10 cellular contexts compared by ENCODE assay signal in genomic region chr16:57148481-57148880, GRCh38. TPM values are rescaled to one million over a fixed set of nuclear protein-coding genes. Genes with fewer than 3 reads are reported as not detected.
DNase-seq lines count a peak whose midpoint lies in the region; ATAC-seq and TF ChIP-seq lines count a peak whose summit lies in the region.
"Had no signal": no experiment of that assay in that cellular context is flagged by ENCODE, and none has a peak within 500 bp of the region (broad histone marks: within the 10 kb centered on the region; RNA-seq: fewer than 3 reads in every experiment).

No MANE protein-coding gene starts in this region.

- no peak overlapping the region for H3K4me3 ChIP-seq in heart right ventricle
- H3K4me3 ChIP-seq in dorsolateral prefrontal cortex = no peak overlapping the region
- H3K4me3 ChIP-seq: SJCRH30 had no signal

- H3K27ac Mint-ChIP-seq in nephron progenitor cell (peak overlapping the region; percentile 88), type B pancreatic cell (no peak overlapping the region)

- H3K4me1 Mint-ChIP-seq in nephron progenitor cell (peaks cover 55% of the 10 kb centered on the region), type B pancreatic cell (ENCODE audit: unreplicated experiment) (peaks cover 22% of the 10 kb centered on the region)

- intact Hi-C loops in heart right ventricle (cut with DNase I) (loop anchor here in 3 of 10 donors (5.0 to 10.0 kb wide), 3 partner anchors 41 to 56 kb away; partner anchors contain the start of gene CPNE2 (in 2 of the 3)), left cardiac atrium (cut with DNase I) (loop anchor here in 1 of 2 donors (5.0 kb wide), 1 partner anchor 51 kb away; no protein-coding TSS in a partner anchor), dorsolateral prefrontal cortex (cut with DNase I) (loop anchor here in 1 of 2 donors (10.0 kb wide), 1 partner anchor 54 kb away; the partner anchor contains the start of gene CPNE2)

- 93 to 96% methylated on average over 6 of the region's 6 CpGs for WGBS in heart right ventricle, 2 donors

- peaks cover 14 to 86% (median 60%) of the 10 kb centered on the region in 9 donors for H3K4me1 ChIP-seq in heart right ventricle

- H3K36me3 ChIP-seq in heart right ventricle = peaks cover 0 to 30% (median 9%) of the 10 kb centered on the region in 9 donors

- H3K27ac ChIP-seq in heart right ventricle = peak overlapping the region; percentile 66 to 85 (median 78)
- peak overlapping the region in 54 of 59 donors; percentile 21 to 100 (median 95) for H3K27ac ChIP-seq in dorsolateral prefrontal cortex
- H3K27ac ChIP-seq: SJCRH30 had no signal

- H3K9me3 Mint-ChIP-seq in nephron progenitor cell = no peaks in the 10 kb centered on the region
- H3K9me3 Mint-ChIP-seq in type B pancreatic cell = no peaks in the 10 kb centered on the region

- H3K9me3 ChIP-seq in heart right ventricle = no peaks in the 10 kb centered on the region
- H3K9me3 ChIP-seq: SJCRH30 had no signal

- H3K4me3 Mint-ChIP-seq in nephron progenitor cell = no peak overlapping the region
- H3K4me3 Mint-ChIP-seq in type B pancreatic cell = peak overlapping the region; percentile 27

- no peak for DNase-seq in heart right ventricle
- DNase-seq in left cardiac atrium = no peak
- DNase-seq in dorsolateral prefrontal cortex = no peak
- DNase-seq in nephron progenitor cell = no peak
- DNase-seq in type B pancreatic cell (ENCODE audit: extremely low spot score, unreplicated experiment) = no peak
- no peak for DNase-seq in ecto neural progenitor cell (ENCODE audit: low spot score)
- no peak for DNase-seq in GM19238 (ENCODE audit: insufficient read length, low spot score)
- DNase-seq: amygdala, SJCRH30 had no signal

- TF ChIP-seq CTCF in heart right ventricle (IDR thresholded peaks at IDR 0.05) (no peak), dorsolateral prefrontal cortex (IDR thresholded peaks at IDR 0.05 in 54 of 56, conservative IDR thresholded peaks at IDR 0.05 in 2 of 56; ENCODE audit: low read depth in 1 of 56, partially characterized antibody in 56 of 56) (no peak), nephron progenitor cell (IDR thresholded peaks at IDR 0.05) (no peak), type B pancreatic cell (conservative IDR thresholded peaks at IDR 0.05) (no peak)

- H3K27me3 Mint-ChIP-seq in nephron progenitor cell (ENCODE audit: low read depth, poor library complexity) (peaks cover 7% of the 10 kb centered on the region), type B pancreatic cell (no peaks in the 10 kb centered on the region)

- H3K36me3 Mint-ChIP-seq in nephron progenitor cell (ENCODE audit: low read depth) (peaks cover 23% of the 10 kb centered on the region), type B pancreatic cell (peaks cover 16% of the 10 kb centered on the region)

- ATAC-seq in heart right ventricle (no peak), left cardiac atrium (no peak), HG03097 (IDR thresholded peaks at IDR 0.05; ENCODE audit: low FRiP score, unreplicated experiment) (no peak)

- H3K27me3 ChIP-seq in heart right ventricle = no peaks in the 10 kb centered on the region
- no peaks in the 10 kb centered on the region for H3K27me3 ChIP-seq in dorsolateral prefrontal cortex
- H3K27me3 ChIP-seq: SJCRH30 had no signal

RNA-seq across cellular contexts. Expression of gene PSME3IP1, which starts 37.4 kb away (rescaled TPM):
- total RNA-seq in heart right ventricle (10 to 100 TPM; 49.6 to 66.8 (median 62.5) TPM), left cardiac atrium (10 to 100 TPM; 52.2 to 60.3 TPM), dorsolateral prefrontal cortex (100 to 1,000 TPM; 100 to 178 (median 132) TPM), type B pancreatic cell (ENCODE audit: low replicate concordance) (90.1 and 94.4 TPM in 2 replicates)
- 10 to 100 TPM; 50.4 to 60.7 TPM for polyA plus RNA-seq in heart right ventricle

RNA-seq across cellular contexts. Expression of gene RSPRY1, which starts 37.6 kb away (rescaled TPM):
- total RNA-seq in heart right ventricle = 10 to 100 TPM; 14.7 to 21.4 (median 18.5) TPM
- 1 to 10 TPM; 6.9 to 9.5 TPM for polyA plus RNA-seq in heart right ventricle
- total RNA-seq in left cardiac atrium = 10 to 100 TPM; 13.4 to 16.5 TPM
- 10 to 100 TPM; 21.4 to 53.0 (median 33.6) TPM for total RNA-seq in dorsolateral prefrontal cortex
- 36.3 and 49.9 TPM in 2 replicates for total RNA-seq in type B pancreatic cell (ENCODE audit: low replicate concordance)

RNA-seq across cellular contexts. Expression of gene CPNE2, which starts 56.1 kb away (rescaled TPM):
- total RNA-seq in heart right ventricle (10 to 100 TPM in 6 of 10 donors, 1 to 10 TPM in 4; 6.5 to 18.0 (median 10.7) TPM), left cardiac atrium (10 to 100 TPM; 16.1 to 17.6 TPM), dorsolateral prefrontal cortex (100 to 1,000 TPM in 2 of 120 experiments, 10 to 100 TPM in 118; 18.1 to 151 (median 44.9) TPM), type B pancreatic cell (ENCODE audit: low replicate concordance) (28.8 and 32.0 TPM in 2 replicates)
- polyA plus RNA-seq in heart right ventricle = 10 to 100 TPM; 23.5 to 32.1 TPM
